ENCODE assay signal across 8 cellular contexts in genomic region chr2:70088508-70089219, GRCh38. TPM values are rescaled to one million over a fixed set of nuclear protein-coding genes. Genes with fewer than 3 reads are reported as not detected.
A peak's percentile ranks its signal among the peaks of the same experiment; 100 is the strongest.
DNase-seq lines count a peak whose midpoint lies in the region; ATAC-seq and TF ChIP-seq lines count a peak whose summit lies in the region.

No MANE protein-coding gene starts in this region.

- peaks cover 34% of the 10 kb centered on the region for H3K36me3 Mint-ChIP-seq in activated T-cell treated with anti-CD3 and anti-CD28 coated beads, Interleukin-2, amount 50 U/mL, for 4 hours (ENCODE audit: insufficient read depth)

- 0 to 2% methylated on average over 8 to 11 of the region's 11 CpGs for WGBS in testis, 2 donors

- peak overlapping the region; percentile 100 for H3K9ac ChIP-seq in iPS-20b (ENCODE audit: low read depth, low read length)

- peak overlapping the region; percentile 98 for H3K4me3 Mint-ChIP-seq in activated T-cell treated with anti-CD3 and anti-CD28 coated beads, Interleukin-2, amount 50 U/mL, for 4 hours

- intact Hi-C loops in testis (cut with DNase I; ENCODE audit: low total_unique reads) (loop anchor here (5.0 to 10.0 kb wide), 2 partner anchors 34 to 174 kb away; partner anchors contain the start of gene MXD1), posterior cingulate gyrus (cut with DNase I) (loop anchor here (5.0 kb wide), 2 partner anchors 39 to 261 kb away; partner anchors contain the start of gene GMCL1)

- H3K9me3 ChIP-seq in iPS-20b (ENCODE audit: insufficient read depth, low read depth, low read length) (no peaks in the 10 kb centered on the region), testis (no peaks in the 10 kb centered on the region)

- TF ChIP-seq CTCF in AG09309 (IDR thresholded peaks at IDR 0.05; ENCODE audit: control insufficient read depth, insufficient read depth, low read depth, low read length, missing control alignments) (no peak), HL-60 (IDR thresholded peaks at IDR 0.05; ENCODE audit: insufficient read depth, low read length) (no peak), testis (IDR thresholded peaks at IDR 0.05) (no peak), omental fat pad (IDR thresholded peaks at IDR 0.05) (no peak)

- peak overlapping the region; percentile 69 for H3K4me3 ChIP-seq in AG09309 (ENCODE audit: control insufficient read depth, low read depth, low read length)
- H3K4me3 ChIP-seq in HL-60 (replicated peaks; ENCODE audit: insufficient read depth, low read length) = peak overlapping the region; percentile 60
- peak overlapping the region; percentile 94 for H3K4me3 ChIP-seq in iPS-20b (ENCODE audit: low read length)
- peak overlapping the region; percentile 82 to 94 for H3K4me3 ChIP-seq in testis

- ATAC-seq in activated T-cell treated with anti-CD3 and anti-CD28 coated beads, Interleukin-2, amount 50 U/mL, for 4 hours = no peak
- ATAC-seq in omental fat pad (ENCODE audit: low FRiP score) = no peak

- H3K4me1 ChIP-seq in iPS-20b (ENCODE audit: insufficient read depth, low read length) (peaks cover 25% of the 10 kb centered on the region), testis (peaks cover 36% of the 10 kb centered on the region)

- no peaks in the 10 kb centered on the region for H3K9me3 Mint-ChIP-seq in activated T-cell treated with anti-CD3 and anti-CD28 coated beads, Interleukin-2, amount 50 U/mL, for 4 hours

- H3K36me3 ChIP-seq in iPS-20b (ENCODE audit: insufficient read depth, low read depth, low read length) (peaks cover 25% of the 10 kb centered on the region), testis (ENCODE audit: low read depth, missing control alignments) (no peaks in the 10 kb centered on the region)

- DNase-seq in AG09309 (ENCODE audit: low read depth) = no peak
- no peak for DNase-seq in HL-60 (ENCODE audit: low read depth in 1 of 2, low spot score in 1 of 2)
- no peak for DNase-seq in activated T-cell treated with anti-CD3 and anti-CD28 coated beads, Interleukin-2, amount 50 U/mL, for 4 hours
- no peak for DNase-seq in testis
- DNase-seq in omental fat pad (ENCODE audit: low spot score) = no peak
- DNase-seq in posterior cingulate gyrus = no peak
- no peak for DNase-seq in cortex of kidney (lab: John Stamatoyannopoulos, UW)

- peak overlapping the region; percentile 100 for H3K27ac ChIP-seq in HL-60 (replicated peaks)
- H3K27ac ChIP-seq in iPS-20b (ENCODE audit: low read length) = peak overlapping the region; percentile 99
- H3K27ac ChIP-seq in testis = peak overlapping the region; percentile 100

- H3K27me3 Mint-ChIP-seq in activated T-cell treated with anti-CD3 and anti-CD28 coated beads, Interleukin-2, amount 50 U/mL, for 4 hours (ENCODE audit: low read depth) = no peaks in the 10 kb centered on the region

- H3K27me3 ChIP-seq in HL-60 (ENCODE audit: insufficient read depth, poor library complexity, severe bottlenecking) (no peaks in the 10 kb centered on the region), iPS-20b (ENCODE audit: insufficient read depth, low read length) (no peaks in the 10 kb centered on the region), testis (no peaks in the 10 kb centered on the region)

- TF ChIP-seq POLR2A in testis (IDR thresholded peaks at IDR 0.05) = no peak

- H3K4me1 Mint-ChIP-seq in activated T-cell treated with anti-CD3 and anti-CD28 coated beads, Interleukin-2, amount 50 U/mL, for 4 hours (ENCODE audit: low read depth) = peaks cover 47% of the 10 kb centered on the region

RNA-seq across cellular contexts. Expression of gene PCBP1, which starts 1.4 kb away (rescaled TPM):
- total RNA-seq in activated T-cell treated with anti-CD3 and anti-CD28 coated beads, Interleukin-2, amount 50 U/mL, for 4 hours = 100 to 1,000 TPM; 427 to 493 (median 462) TPM
- 100 to 1,000 TPM; 144 to 200 TPM for total RNA-seq in testis
- polyA plus RNA-seq in testis (ENCODE audit: insufficient read depth, low read depth, low replicate concordance) = 270 TPM
- 100 to 1,000 TPM; 200 to 256 (median 209) TPM for total RNA-seq in omental fat pad
